Comparison of ENCODE assay signal across 8 cellular contexts in genomic region chr20:63658749-63659187, GRCh38. TPM values are rescaled to one million over a fixed set of nuclear protein-coding genes. Genes with fewer than 3 reads are reported as not detected.
DNase-seq lines count a peak whose midpoint lies in the region; FAIRE-seq and TF ChIP-seq lines count a peak whose summit lies in the region.

No MANE protein-coding gene starts in this region.

- H3K36me3 ChIP-seq in ES-I3 (ENCODE audit: insufficient read depth, low read length) (0 out of 2 replicates have a peak, but pooled peaks cover 4% of the 10 kb centered on the region), PC-9 (ENCODE audit: low read depth) (peaks cover 8% of the 10 kb centered on the region), endothelial cell of umbilical vein (ENCODE audit: control insufficient read depth in 2 of 2, extremely low read depth in 1 of 2, insufficient read depth in 2 of 2, low read length in 2 of 2) (peaks cover 0 to 17% of the 10 kb centered on the region in 2 experiments)

- peaks cover 21% of the 10 kb centered on the region for H3K4me1 Mint-ChIP-seq in nephron

- H3K4me1 ChIP-seq in ES-I3 (ENCODE audit: insufficient read depth, low read length): peaks cover 7% of the 10 kb centered on the region
- H3K4me1 ChIP-seq in PC-9 (replicated peaks; ENCODE audit: insufficient read depth): peaks cover 18% of the 10 kb centered on the region
- peaks cover 10% of the 10 kb centered on the region for H3K4me1 ChIP-seq in endothelial cell of umbilical vein (ENCODE audit: control insufficient read depth, extremely low read depth, insufficient read depth, low read length)

- H3K9me2 ChIP-seq in PC-9 (ENCODE audit: insufficient read depth): no peaks in the 10 kb centered on the region

- peak; percentile 25 for DNase-seq in HCEC 1CT
- DNase-seq in PC-9: no peak
- no peak for DNase-seq in endothelial cell of umbilical vein (ENCODE audit: low read depth, low spot score)
- no peak for DNase-seq in GDM1 (lab: John Stamatoyannopoulos, UW)
- no peak for DNase-seq in cerebellar nuclear complex (lab: John Stamatoyannopoulos, UW)
- DNase-seq in NCI-H82 treated with DMSO at 0.1 percent for 48 hours (lab: John Stamatoyannopoulos, UW; ENCODE audit: unreplicated experiment): no peak

- H3K27ac Mint-ChIP-seq in nephron: peak overlapping the region; percentile 95 to 99 (median 96)

- H3F3A ChIP-seq in PC-9 (ENCODE audit: insufficient read depth, low read depth): peaks cover 7% of the 10 kb centered on the region; the same call in 1 of the 2 replicates

- H3K36me3 Mint-ChIP-seq in nephron (ENCODE audit: low read depth): peaks cover 6% of the 10 kb centered on the region

- TF ChIP-seq CTCF in PC-9 (conservative IDR thresholded peaks at IDR 0.05) (no peak), endothelial cell of umbilical vein (IDR thresholded peaks at IDR 0.05; ENCODE audit: extremely low read depth in 1 of 2, insufficient read depth in 1 of 2, low read depth in 1 of 2, low read length in 2 of 2) (no peak), nephron (IDR thresholded peaks at IDR 0.05; ENCODE audit: unreplicated experiment in 3 of 3) (no peak)

- H3K27ac ChIP-seq in PC-9 (no peak overlapping the region), endothelial cell of umbilical vein (ENCODE audit: insufficient read depth, low read depth, low read length) (peak overlapping the region; percentile 50)

- peak; percentile 1 for TF ChIP-seq POLR2A in endothelial cell of umbilical vein (IDR thresholded peaks at IDR 0.05; ENCODE audit: low read depth, low read length)

- H3K9me1 ChIP-seq in endothelial cell of umbilical vein (replicated peaks; ENCODE audit: control insufficient read depth, extremely low read depth, insufficient read depth, low read length): no peaks in the 10 kb centered on the region

- peak overlapping the region; percentile 95 to 98 (median 96) for H3K4me3 Mint-ChIP-seq in nephron

- peak overlapping the region; percentile 96 for H3K4me2 ChIP-seq in PC-9
- H3K4me2 ChIP-seq in endothelial cell of umbilical vein (ENCODE audit: insufficient read depth, low read length): peak overlapping the region; percentile 75

- no peak for FAIRE-seq in endothelial cell of umbilical vein (lab: Jason Lieb, UNC)

- no peaks in the 10 kb centered on the region for H3K9me3 ChIP-seq in ES-I3 (ENCODE audit: control insufficient read depth, insufficient read depth, low read length)
- no peaks in the 10 kb centered on the region for H3K9me3 ChIP-seq in PC-9 (ENCODE audit: insufficient read depth, low read depth)
- H3K9me3 ChIP-seq in endothelial cell of umbilical vein (replicated peaks; ENCODE audit: control insufficient read depth, insufficient read depth, low read length): no peaks in the 10 kb centered on the region

- intact Hi-C loops in PC-9 (cut with micrococcal nuclease; ENCODE audit: unreplicated experiment): loop anchor here (1.0 kb wide), 1 partner anchor 24 kb away; no protein-coding TSS in a partner anchor
- intact Hi-C loops in endothelial cell of umbilical vein (cut with micrococcal nuclease): loop anchor here (1.0 to 2.0 kb wide), 6 partner anchors 24 to 206 kb away; partner anchors contain the start of gene ARFRP1

- H3K79me2 ChIP-seq in PC-9 (ENCODE audit: low read depth) (peaks cover 25% of the 10 kb centered on the region), endothelial cell of umbilical vein (ENCODE audit: control insufficient read depth, insufficient read depth, low read length) (peaks cover 15% of the 10 kb centered on the region)

- H2AFZ ChIP-seq in PC-9 (peak overlapping the region; percentile 92), endothelial cell of umbilical vein (ENCODE audit: low read depth, low read length) (peak overlapping the region; percentile 60)

- peak overlapping the region; percentile 81; the same call in 1 of the 2 replicates for H3K9ac ChIP-seq in ES-I3 (ENCODE audit: low read depth, low read length)
- H3K9ac ChIP-seq in endothelial cell of umbilical vein (replicated peaks; ENCODE audit: extremely low read depth, insufficient read depth, low read length): peak overlapping the region; percentile 61

- POLR2A ChIA-PET in PC-9 (lab: Charles Lee; ENCODE audit: unreplicated experiment): interaction anchor here (0.8 to 1.0 kb wide), 2 partner anchors 40 to 206 kb away, joined by 3 to 5 read pairs; partner anchors contain the start of gene TPD52L2
- POLR2A ChIA-PET in endothelial cell of umbilical vein (lab: Charles Lee): interaction anchor here (1.0 to 1.1 kb wide), 4 partner anchors 17 to 138 kb away, joined by 3 to 6 read pairs (median 4); partner anchors contain the start of genes ARFRP1, PPDPF and ZGPAT

- H4K20me1 ChIP-seq in PC-9 (ENCODE audit: insufficient read depth): no peaks in the 10 kb centered on the region
- H4K20me1 ChIP-seq in endothelial cell of umbilical vein (replicated peaks; ENCODE audit: control insufficient read depth, extremely low read depth, insufficient read depth, low read length): no peaks in the 10 kb centered on the region

- no peaks in the 10 kb centered on the region for H3K27me3 Mint-ChIP-seq in nephron (ENCODE audit: low read depth)

- BruUV-seq in PC-9 (replicated peaks; lab: Mats Ljungman, UMichigan) (TSS peak; percentile 42), endothelial cell of umbilical vein (replicated peaks; lab: Mats Ljungman, UMichigan) (no TSS peak)

- H3K27me3 ChIP-seq in PC-9 (ENCODE audit: insufficient read depth, low read depth): no peaks in the 10 kb centered on the region
- no peaks in the 10 kb centered on the region for H3K27me3 ChIP-seq in endothelial cell of umbilical vein (ENCODE audit: control insufficient read depth in 2 of 2, insufficient read depth in 2 of 2, low read length in 2 of 2)

- dilution Hi-C loops in endothelial cell of umbilical vein (cut with MboI; ENCODE audit: extremely low pct_ligation_motif_present, low sequenced_read_pairs): no loop called here

- H3K9me3 Mint-ChIP-seq in nephron: no peaks in the 10 kb centered on the region

- H3K4me3 ChIP-seq in PC-9: peak overlapping the region; percentile 90
- peak overlapping the region; percentile 60 to 83 (median 62) for H3K4me3 ChIP-seq in endothelial cell of umbilical vein (replicated peaks in 1 of 3; ENCODE audit: insufficient read depth in 1 of 3, low read depth in 1 of 3, low read length in 3 of 3)

- CTCF ChIA-PET in PC-9 (lab: Charles Lee): interaction anchor here (0.6 to 1.3 kb wide), 4 partner anchors 17 to 444 kb away, joined by 3 to 9 read pairs (median 4); partner anchors contain the start of gene PTK6
- CTCF ChIA-PET in endothelial cell of umbilical vein (lab: Charles Lee): interaction anchor here (1.0 to 2.6 kb wide), 6 partner anchors 10 to 82 kb away, joined by 3 to 17 read pairs (median 8); partner anchors contain the start of genes ARFRP1 and ZGPAT

RNA-seq across cellular contexts. Expression of gene RTEL1, which starts 0.7 kb away (rescaled TPM):
- total RNA-seq in PC-9 (2021): 36.0 and 37.4 TPM in 2 replicates
- total RNA-seq in endothelial cell of umbilical vein: 38.6 and 44.9 TPM in 2 replicates
- 17.0 and 20.6 TPM in 2 replicates for polyA plus RNA-seq in endothelial cell of umbilical vein
- polyA plus RNA-seq in endothelial cell of umbilical vein (2011; cell fraction: cytosol; rRNA removed): 8.4 and 10.6 TPM in 2 replicates
- 206 and 223 TPM in 2 replicates for polyA plus RNA-seq in endothelial cell of umbilical vein (2011; cell fraction: nucleus; rRNA removed)
- 14.0 and 23.2 TPM in 2 replicates for polyA plus RNA-seq in endothelial cell of umbilical vein (2012)
- polyA minus RNA-seq in endothelial cell of umbilical vein: 53.6 and 72.9 TPM in 2 replicates
- 11.4 TPM for polyA minus RNA-seq in endothelial cell of umbilical vein (2011; cell fraction: cytosol; rRNA and poly(A)+ RNA removed)
- polyA minus RNA-seq in endothelial cell of umbilical vein (2011; cell fraction: nucleus; rRNA and poly(A)+ RNA removed): 67.0 and 69.2 TPM in 2 replicates

RNA-seq across cellular contexts. Expression of gene STMN3, which starts 5.5 kb away (rescaled TPM):
- total RNA-seq in PC-9 (2021): 24.3 and 24.4 TPM in 2 replicates
- total RNA-seq in endothelial cell of umbilical vein: 1.7 and 1.8 TPM in 2 replicates
- polyA plus RNA-seq in endothelial cell of umbilical vein: 4.7 and 8.4 TPM in 2 replicates
- polyA plus RNA-seq in endothelial cell of umbilical vein (2011; cell fraction: cytosol; rRNA removed): 4.4 and 6.7 TPM in 2 replicates
- 7.3 and 9.2 TPM in 2 replicates for polyA plus RNA-seq in endothelial cell of umbilical vein (2011; cell fraction: nucleus; rRNA removed)
- 10.3 and 30.0 TPM in 2 replicates for polyA plus RNA-seq in endothelial cell of umbilical vein (2012)
- polyA minus RNA-seq in endothelial cell of umbilical vein: 2.0 and 2.2 TPM in 2 replicates
- polyA minus RNA-seq in endothelial cell of umbilical vein (2011; cell fraction: cytosol; rRNA and poly(A)+ RNA removed): not detected
- polyA minus RNA-seq in endothelial cell of umbilical vein (2011; cell fraction: nucleus; rRNA and poly(A)+ RNA removed): 0.58 and 1.3 TPM in 2 replicates

RNA-seq across cellular contexts. Expression of gene GMEB2, which starts 31.9 kb away (rescaled TPM):
- total RNA-seq in PC-9 (2021): 18.9 and 19.3 TPM in 2 replicates
- total RNA-seq in endothelial cell of umbilical vein: 12.1 and 14.1 TPM in 2 replicates
- polyA plus RNA-seq in endothelial cell of umbilical vein: 12.7 and 13.4 TPM in 2 replicates
- polyA plus RNA-seq in endothelial cell of umbilical vein (2011; cell fraction: cytosol; rRNA removed): 9.6 and 11.3 TPM in 2 replicates
- 14.4 and 14.8 TPM in 2 replicates for polyA plus RNA-seq in endothelial cell of umbilical vein (2011; cell fraction: nucleus; rRNA removed)
- 6.2 and 8.2 TPM in 2 replicates for polyA plus RNA-seq in endothelial cell of umbilical vein (2012)
- polyA minus RNA-seq in endothelial cell of umbilical vein: 8.6 and 10.4 TPM in 2 replicates
- 8.4 TPM for polyA minus RNA-seq in endothelial cell of umbilical vein (2011; cell fraction: cytosol; rRNA and poly(A)+ RNA removed)
- polyA minus RNA-seq in endothelial cell of umbilical vein (2011; cell fraction: nucleus; rRNA and poly(A)+ RNA removed): 6.0 and 6.2 TPM in 2 replicates

RNA-seq across cellular contexts. Expression of gene TNFRSF6B, which starts 37.7 kb away (rescaled TPM):
- not detected in 2 replicates for total RNA-seq in PC-9 (2021)
- 0.69 TPM in 1 of 2 replicates, not detected in the other for total RNA-seq in endothelial cell of umbilical vein
- polyA plus RNA-seq in endothelial cell of umbilical vein: 11.3 and 20.6 TPM in 2 replicates
- 3.6 and 9.3 TPM in 2 replicates for polyA plus RNA-seq in endothelial cell of umbilical vein (2011; cell fraction: cytosol; rRNA removed)
- not detected in 2 replicates for polyA plus RNA-seq in endothelial cell of umbilical vein (2011; cell fraction: nucleus; rRNA removed)
- 2.4 and 7.0 TPM in 2 replicates for polyA plus RNA-seq in endothelial cell of umbilical vein (2012)
- 0.34 and 2.6 TPM in 2 replicates for polyA minus RNA-seq in endothelial cell of umbilical vein
- not detected for polyA minus RNA-seq in endothelial cell of umbilical vein (2011; cell fraction: cytosol; rRNA and poly(A)+ RNA removed)
- not detected in 2 replicates for polyA minus RNA-seq in endothelial cell of umbilical vein (2011; cell fraction: nucleus; rRNA and poly(A)+ RNA removed)

RNA-seq across cellular contexts. Expression of gene ARFRP1, which starts 49.0 kb away (rescaled TPM):
- total RNA-seq in PC-9 (2021) (59.1 and 71.1 TPM in 2 replicates), endothelial cell of umbilical vein (51.6 and 56.3 TPM in 2 replicates)
- 37.0 and 48.7 TPM in 2 replicates for polyA plus RNA-seq in endothelial cell of umbilical vein
- polyA plus RNA-seq in endothelial cell of umbilical vein (2011; cell fraction: cytosol; rRNA removed): 41.4 and 44.3 TPM in 2 replicates
- polyA plus RNA-seq in endothelial cell of umbilical vein (2011; cell fraction: nucleus; rRNA removed): 67.4 and 69.3 TPM in 2 replicates
- 27.5 and 41.6 TPM in 2 replicates for polyA plus RNA-seq in endothelial cell of umbilical vein (2012)
- 19.9 and 33.6 TPM in 2 replicates for polyA minus RNA-seq in endothelial cell of umbilical vein
- 14.3 TPM for polyA minus RNA-seq in endothelial cell of umbilical vein (2011; cell fraction: cytosol; rRNA and poly(A)+ RNA removed)
- 25.8 and 29.8 TPM in 2 replicates for polyA minus RNA-seq in endothelial cell of umbilical vein (2011; cell fraction: nucleus; rRNA and poly(A)+ RNA removed)
